7 cellular contexts compared by ENCODE assay signal in genomic region chr1:224113545-224113917, GRCh38. TPM values are rescaled to one million over a fixed set of nuclear protein-coding genes. Genes with fewer than 3 reads are reported as not detected.
DNase-seq lines count a peak whose midpoint lies in the region; ATAC-seq, FAIRE-seq and TF ChIP-seq lines count a peak whose summit lies in the region.

No MANE protein-coding gene starts in this region.

- no peak for FAIRE-seq in small intestine (lab: Jason Lieb, UNC)

- TF ChIP-seq POLR2A in esophagus squamous epithelium (IDR thresholded peaks at IDR 0.05), result no peak

- DNase-seq in esophagus squamous epithelium (lab: John Stamatoyannopoulos, UW) (no peak), small intestine (no peak), NCI-H187 treated with DMSO at 0.1 percent for 48 hours (lab: John Stamatoyannopoulos, UW) (no peak), kidney glomerular epithelial cell (lab: John Stamatoyannopoulos, UW) (no peak)

- H3K36me3 ChIP-seq in OCI-LY1 (ENCODE audit: insufficient read depth, low read length) (no peaks in the 10 kb centered on the region), esophagus squamous epithelium (peaks cover 0 to 11% (median 0%) of the 10 kb centered on the region in 3 donors), small intestine (ENCODE audit: control insufficient read depth in 2 of 2, insufficient read depth in 2 of 2, low read length in 2 of 2) (no peaks in the 10 kb centered on the region)

- H3K9me2 ChIP-seq in OCI-LY1 (ENCODE audit: low read depth, low read length), result no peaks in the 10 kb centered on the region

- intact Hi-C loops in esophagus squamous epithelium (cut with DNase I), result loop anchor here (10.0 kb wide), 2 partner anchors 221 to 341 kb away; partner anchors contain the start of gene NVL

- no peak for TF ChIP-seq CTCF in OCI-LY1 (IDR thresholded peaks at IDR 0.05; ENCODE audit: low read length)
- no peak for TF ChIP-seq CTCF in esophagus squamous epithelium (IDR thresholded peaks at IDR 0.05)

- H3F3A ChIP-seq in OCI-LY1 (ENCODE audit: insufficient read depth, low read length), result peaks cover 12% of the 10 kb centered on the region; the same call in 1 of the 2 replicates

- H3K9me3 ChIP-seq in OCI-LY1 (ENCODE audit: low read length), result no peaks in the 10 kb centered on the region
- H3K9me3 ChIP-seq in esophagus squamous epithelium, result no peaks in the 10 kb centered on the region
- H3K9me3 ChIP-seq in small intestine (ENCODE audit: control insufficient read depth, low read depth), result no peaks in the 10 kb centered on the region

- WGBS in esophagus squamous epithelium, 2 donors, result 36 to 40% methylated on average over 2 of the region's 2 CpGs
- 37 to 53% (median 44%) methylated on average over 2 of the region's 2 CpGs for WGBS in small intestine, 3 donors

- ATAC-seq in GM21367 (IDR thresholded peaks at IDR 0.05; ENCODE audit: unreplicated experiment), result peak; percentile 1
- no peak for ATAC-seq in HG02642 (IDR thresholded peaks at IDR 0.05; ENCODE audit: poor library complexity, unreplicated experiment)

- H3K4me1 ChIP-seq in OCI-LY1 (ENCODE audit: insufficient read depth, low read length, severe bottlenecking) (peaks cover 32% of the 10 kb centered on the region), esophagus squamous epithelium (peaks cover 5 to 41% (median 23%) of the 10 kb centered on the region in 3 donors), small intestine (ENCODE audit: control insufficient read depth in 2 of 2, insufficient read depth in 1 of 2, low read depth in 1 of 2, low read length in 1 of 2) (no peaks in the 10 kb centered on the region)

- H4K20me1 ChIP-seq in OCI-LY1 (ENCODE audit: insufficient read depth, low read length), result no peaks in the 10 kb centered on the region

- H3K4me2 ChIP-seq in OCI-LY1 (ENCODE audit: low read length), result peak overlapping the region; percentile 93

- peak overlapping the region; percentile 58 for H2AFZ ChIP-seq in OCI-LY1 (ENCODE audit: low read length)

- peak overlapping the region; percentile 91 for H3K9ac ChIP-seq in OCI-LY1 (ENCODE audit: low read length)

- H3K27me3 ChIP-seq in OCI-LY1 (ENCODE audit: insufficient read depth, low read length) (no peaks in the 10 kb centered on the region), esophagus squamous epithelium (peaks cover 0 to 23% (median 0%) of the 10 kb centered on the region in 4 donors), small intestine (ENCODE audit: control insufficient read depth in 2 of 2, insufficient read depth in 2 of 2, low read length in 2 of 2) (no peaks in the 10 kb centered on the region)

- H3K27ac ChIP-seq in OCI-LY1 (ENCODE audit: low read depth, low read length, poor library complexity, severe bottlenecking), result peak overlapping the region; percentile 77
- peak overlapping the region; percentile 89 to 98 (median 94) for H3K27ac ChIP-seq in esophagus squamous epithelium
- H3K27ac ChIP-seq in small intestine (ENCODE audit: low read depth in 1 of 2, low read length in 1 of 2), result peak overlapping the region in 1 of 2 donors; percentile 94

- H3K79me2 ChIP-seq in OCI-LY1 (ENCODE audit: insufficient read depth, low read length), result peaks cover 35% of the 10 kb centered on the region

- H3K4me3 ChIP-seq in OCI-LY1 (ENCODE audit: low read depth, low read length, poor library complexity, severe bottlenecking) (peak overlapping the region; percentile 89), esophagus squamous epithelium (peak overlapping the region; percentile 53 to 97 (median 79)), small intestine (ENCODE audit: low read depth in 1 of 2, low read length in 2 of 2) (peak overlapping the region; percentile 97 to 99)

RNA-seq across cellular contexts. Expression of gene FBXO28, which starts 0.4 kb away (rescaled TPM):
- 10 to 100 TPM; 25.2 to 34.3 (median 31.5) TPM for total RNA-seq in esophagus squamous epithelium
- 1 to 10 TPM; 7.8 to 9.9 (median 8.9) TPM for polyA plus RNA-seq in small intestine
